ENCODE assay signal across 31 cellular contexts in the genomic region with DNA sequence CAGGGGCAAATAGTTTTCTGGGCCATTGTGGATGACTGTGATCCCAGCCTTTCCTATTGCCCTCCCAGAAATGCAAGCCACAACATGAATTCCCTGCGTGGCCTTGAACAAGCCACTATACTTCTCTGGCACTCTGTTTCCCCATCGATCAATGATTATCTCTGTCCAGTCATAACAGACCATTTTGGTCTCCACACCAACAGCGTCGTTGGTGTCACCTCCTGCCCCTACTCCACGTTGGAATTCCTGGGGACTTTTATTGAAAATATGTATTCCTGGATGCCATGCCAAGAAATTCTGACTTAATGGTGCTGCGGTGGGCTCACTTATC. TPM values are rescaled to one million over a fixed set of nuclear protein-coding genes. Genes with fewer than 3 reads are reported as not detected.
"Had no signal": no experiment of that assay in that cellular context is flagged by ENCODE, and none has a peak within 500 bp of the region (broad histone marks: within the 10 kb centered on the region; RNA-seq: fewer than 3 reads in every experiment).

No MANE protein-coding gene starts in this region.

- H3K36me3 Mint-ChIP-seq: activated CD4-positive, alpha-beta memory T cell treated with anti-CD3 and anti-CD28 coated beads for 36 hours; activated CD8-positive, alpha-beta memory T cell treated with anti-CD3 and anti-CD28 coated beads, Interleukin-2, amount 10 ng/mL, durations not matched to agents 7 days and 5 days; WTC11 had no signal

- H3K36me3 ChIP-seq: cardiac muscle cell, Peyer's patch, SJSA1 had no signal

- DNase-seq: activated CD4-positive, alpha-beta memory T cell treated with anti-CD3 and anti-CD28 coated beads for 36 hours; activated CD4-positive, alpha-beta T cell treated with anti-CD3 and anti-CD28 coated beads for 4 hours; activated CD4-positive, alpha-beta T cell treated with anti-CD3 and anti-CD28 coated beads, Interleukin-2, amount 50 U/mL, for 1 hour; activated CD4-positive, CD25-positive, alpha-beta regulatory T cell treated with anti-CD3 and anti-CD28 coated beads, Interleukin-2, amount 50 U/mL, for 72 hours; activated CD8-positive, alpha-beta memory T cell treated with anti-CD3 and anti-CD28 coated beads for 24 hours; activated CD8-positive, alpha-beta memory T cell treated with anti-CD3 and anti-CD28 coated beads, Interleukin-2, amount 10 ng/mL, durations not matched to agents 7 days and 5 days; activated CD8-positive, alpha-beta memory T cell treated with anti-CD3 and anti-CD28 coated beads, Interleukin-2, amount 50 U/mL, for 48 hours; activated effector memory CD4-positive, alpha-beta T cell treated with Interleukin-2 at 50 U/mL for 16 hours; activated naive CD4-positive, alpha-beta T cell treated with anti-CD3 and anti-CD28 coated beads, Interleukin-2, amount 50 U/mL, for 16 hours; activated T-cell treated with anti-CD3 and anti-CD28 coated beads, Interleukin-2, amount 50 U/mL, for 48 hours; amniotic stem cell; aorta; MM.1S; MV-4-11; NCI-H1092; NCI-H1436 treated with DMSO at 0.1 percent for 48 hours; NCI-H1694 treated with DMSO at 0.1 percent for 48 hours; NCI-H2029; NCI-H345; Peyer's patch; RPMI8226; SHP77 treated with DMSO at 0.1 percent for 48 hours; SK-N-SH had no signal

- H3K4me3 ChIP-seq: cardiac muscle cell, Peyer's patch, SJSA1 had no signal

- H3K27me3 ChIP-seq: Peyer's patch, SJSA1 had no signal

- H3K4me1 Mint-ChIP-seq: activated CD8-positive, alpha-beta memory T cell treated with anti-CD3 and anti-CD28 coated beads, Interleukin-2, amount 10 ng/mL, durations not matched to agents 7 days and 5 days; central memory CD8-positive, alpha-beta T cell had no signal

- FAIRE-seq: TTC549 had no signal

- H3K27ac ChIP-seq: cardiac muscle cell, KMS-11, SJSA1 had no signal

- H3K27ac Mint-ChIP-seq: activated CD4-positive, alpha-beta memory T cell treated with anti-CD3 and anti-CD28 coated beads for 36 hours; activated CD8-positive, alpha-beta memory T cell treated with anti-CD3 and anti-CD28 coated beads, Interleukin-2, amount 10 ng/mL, durations not matched to agents 7 days and 5 days; T-helper 1 cell treated with Interleukin-12 subunit alpha and Interleukin-12 subunit beta and Interleukin-4 antibody, amounts not matched to agents 30 μg/mL and 1 μg/mL, for 36 hours; T-helper 2 cell treated with Interferon-gamma antibody and Interleukin-4, amounts not matched to agents 5 μg/mL and 100 μg/mL, for 36 hours; WTC11 had no signal

- ATAC-seq: activated CD8-positive, alpha-beta memory T cell treated with anti-CD3 and anti-CD28 coated beads, Interleukin-2, amount 10 ng/mL, durations not matched to agents 7 days and 5 days; WTC11 had no signal

- H3K9ac ChIP-seq: KMS-11, SK-N-SH had no signal

- H3K4me2 ChIP-seq: KMS-11, SK-N-SH had no signal

- H3K9me3 Mint-ChIP-seq: activated CD4-positive, alpha-beta memory T cell treated with anti-CD3 and anti-CD28 coated beads for 36 hours; central memory CD8-positive, alpha-beta T cell; T-helper 1 cell treated with Interleukin-12 subunit alpha and Interleukin-12 subunit beta and Interleukin-4 antibody, amounts not matched to agents 30 μg/mL and 1 μg/mL, for 36 hours; T-helper 2 cell treated with Interferon-gamma antibody and Interleukin-4, amounts not matched to agents 5 μg/mL and 100 μg/mL, for 36 hours; WTC11 had no signal

- H3K9me3 ChIP-seq: Peyer's patch, SJSA1, SK-N-SH had no signal

- H3K4me3 Mint-ChIP-seq: activated CD4-positive, alpha-beta memory T cell treated with anti-CD3 and anti-CD28 coated beads for 36 hours; activated CD8-positive, alpha-beta memory T cell treated with anti-CD3 and anti-CD28 coated beads, Interleukin-2, amount 10 ng/mL, durations not matched to agents 7 days and 5 days; central memory CD8-positive, alpha-beta T cell; T-helper 1 cell treated with Interleukin-12 subunit alpha and Interleukin-12 subunit beta and Interleukin-4 antibody, amounts not matched to agents 30 μg/mL and 1 μg/mL, for 36 hours; T-helper 2 cell treated with Interferon-gamma antibody and Interleukin-4, amounts not matched to agents 5 μg/mL and 100 μg/mL, for 36 hours; WTC11 had no signal

- H3K27me3 Mint-ChIP-seq: activated CD4-positive, alpha-beta memory T cell treated with anti-CD3 and anti-CD28 coated beads for 36 hours had no signal

RNA-seq across cellular contexts. Expression of a gene that starts 50.3 kb away (rescaled TPM):
- total RNA-seq: activated CD4-positive, alpha-beta memory T cell treated with anti-CD3 and anti-CD28 coated beads for 36 hours; activated CD8-positive, alpha-beta memory T cell treated with anti-CD3 and anti-CD28 coated beads, Interleukin-2, amount 10 ng/mL, durations not matched to agents 7 days and 5 days had no signal
